ENCODE assay signal across 9 cellular contexts in genomic region chrX:32448320-32448719, GRCh38.
A peak's percentile ranks its signal among the peaks of the same experiment; 100 is the strongest.
DNase-seq lines count a peak whose midpoint lies in the region; ATAC-seq and TF ChIP-seq lines count a peak whose summit lies in the region.
"Had no signal": no experiment of that assay in that cellular context is flagged by ENCODE, and none has a peak within 500 bp of the region (broad histone marks: within the 10 kb centered on the region; RNA-seq: fewer than 3 reads in every experiment).

No MANE protein-coding gene starts in this region.

- peak; percentile 18 to 62 for DNase-seq in HL-60 (ENCODE audit: low read depth in 1 of 2, low spot score in 1 of 2)
- DNase-seq in central memory CD4-positive, alpha-beta T cell: peak; percentile 11
- no peak for DNase-seq in NCI-H446 (lab: John Stamatoyannopoulos, UW)
- DNase-seq in HCEC 1CT: no peak
- no peak for DNase-seq in hippocampal formation (lab: John Stamatoyannopoulos, UW)
- DNase-seq in D341Med (ENCODE audit: low spot score): no peak
- DNase-seq: IMR-90 had no signal

- H3K27me3 ChIP-seq in HL-60 (ENCODE audit: insufficient read depth, poor library complexity, severe bottlenecking): no peaks in the 10 kb centered on the region

- H3K4me3 ChIP-seq in HL-60 (replicated peaks; ENCODE audit: insufficient read depth, low read length): no peak overlapping the region

- ATAC-seq in GM18498 (IDR thresholded peaks at IDR 0.05; ENCODE audit: unreplicated experiment) (peak; percentile 98), GM21515 (IDR thresholded peaks at IDR 0.05; ENCODE audit: unreplicated experiment) (peak; percentile 99)

- TF ChIP-seq CTCF in HL-60 (IDR thresholded peaks at IDR 0.05; ENCODE audit: insufficient read depth, low read length): no peak

- peak overlapping the region; percentile 63 for H3K27ac ChIP-seq in HL-60 (replicated peaks)

Comparison
In these comparisons a context has a peak if more than half of its experiments do, and no peak if none do; other contexts are left out.
1. DNase-seq: peak in HL-60 (2 of 2) and central memory CD4-positive, alpha-beta T cell (single experiment); none in NCI-H446 (0 of 2), HCEC 1CT (single experiment), hippocampal formation (0 of 2) and D341Med (single experiment).